Comparison of ENCODE assay signal across 1 cellular context in genomic region chr7:4166807-4167206, GRCh38.
TF ChIP-seq lines count a peak whose summit lies in the region.

No MANE protein-coding gene starts in this region.

TF ChIP-seq in GM23338, 12 proteins besides CTCF, POLR2A, EP300 and RAD21 (continued from another document):
- no peak for TF ChIP-seq ZNF462 (CRISPR knock-in tag; IDR thresholded peaks at IDR 0.05)
- TF ChIP-seq EZH2phosphoT487 (IDR thresholded peaks at IDR 0.05; ENCODE audit: unreplicated experiment) = no peak
- TF ChIP-seq ZNF331 (CRISPR knock-in tag; IDR thresholded peaks at IDR 0.05; ENCODE audit: low read depth) = no peak
- no peak for TF ChIP-seq REST (IDR thresholded peaks at IDR 0.05; ENCODE audit: unreplicated experiment)
- TF ChIP-seq ETS1 (IDR thresholded peaks at IDR 0.05) = no peak
- TF ChIP-seq EZH2 (IDR thresholded peaks at IDR 0.05; ENCODE audit: low read depth, unreplicated experiment) = no peak
- TF ChIP-seq JUNB (IDR thresholded peaks at IDR 0.05; ENCODE audit: unreplicated experiment) = no peak
- TF ChIP-seq CREB1 (CRISPR knock-in tag; IDR thresholded peaks at IDR 0.05; ENCODE audit: low read depth) = no peak
- TF ChIP-seq STAT1 (IDR thresholded peaks at IDR 0.05; ENCODE audit: unreplicated experiment) = no peak
